Comparison of ENCODE assay signal across 8 cellular contexts in genomic region chr22:41697126-41697775, GRCh38. TPM values are rescaled to one million over a fixed set of nuclear protein-coding genes. Genes with fewer than 3 reads are reported as not detected.
A peak's percentile ranks its signal among the peaks of the same experiment; 100 is the strongest.
DNase-seq lines count a peak whose midpoint lies in the region; ATAC-seq, FAIRE-seq and TF ChIP-seq lines count a peak whose summit lies in the region.

No MANE protein-coding gene starts in this region.

- peak; percentile 89 to 92 for TF ChIP-seq RAD21 in H1 (IDR thresholded peaks at IDR 0.05 in 1 of 2, conservative IDR thresholded peaks at IDR 0.05 in 1 of 2; ENCODE audit: low read depth in 2 of 2, low read length in 2 of 2)

- H3K14ac ChIP-seq in H1 (ENCODE audit: insufficient read length), result no peak overlapping the region

- peak; percentile 90 for TF ChIP-seq CTCF in H1 (IDR thresholded peaks at IDR 0.05; ENCODE audit: control extremely low read depth in 1 of 3, insufficient read depth in 1 of 3, low read depth in 1 of 3, low read length in 3 of 3)

- no peak overlapping the region for H4K5ac ChIP-seq in H1 (ENCODE audit: insufficient read length, low read depth, low read length)

- peak overlapping the region; percentile 28; the same call in 1 of the 2 replicates for H2BK5ac ChIP-seq in H1 (ENCODE audit: low read depth, low read length)

- peak overlapping the region; percentile 71; the same call in 1 of the 2 replicates for H2AFZ ChIP-seq in H1 (ENCODE audit: low read length)

- H3K27ac ChIP-seq in H1 (ENCODE audit: low read depth, low read length) (no peak overlapping the region), mesodermal cell (ENCODE audit: low read depth, low read length, severe bottlenecking) (peak overlapping the region; percentile 78)

- 36% methylated on average over 12 of the region's 12 CpGs; no CpG with 5 or more reads in 1 of the 2 experiments for WGBS in H1 (ENCODE audit: extremely low coverage in 1 of 2, insufficient coverage in 1 of 2, insufficient read length in 1 of 2, insufficient replicate concordance in 2 of 2, low coverage in 1 of 2, low lambda C conversion rate in 2 of 2, missing lambda C conversion rate in 1 of 2), 2 experiments
- 29 to 32% methylated on average over 12 of the region's 12 CpGs for WGBS in mesodermal cell (ENCODE audit: insufficient coverage in 2 of 2), 2 experiments

- ATAC-seq in GM18519 (IDR thresholded peaks at IDR 0.05; ENCODE audit: low FRiP score, unreplicated experiment), result no peak

- H3K4me3 ChIP-seq in H1 (ENCODE audit: extremely low read depth in 1 of 4, insufficient read depth in 2 of 4, low read depth in 3 of 4, low read length in 4 of 4) (peak overlapping the region in 1 of 4 experiments; percentile 28; a peak in 1 of 8 replicates), mesodermal cell (ENCODE audit: extremely low read depth, insufficient read depth, low read length, poor library complexity, severe bottlenecking) (no peak overlapping the region)

- H3K23ac ChIP-seq in H1 (ENCODE audit: insufficient read length), result no peak overlapping the region

- H3K18ac ChIP-seq in H1 (ENCODE audit: extremely low read depth, low read length), result peak overlapping the region; percentile 71; the same call in 1 of the 2 replicates

- no peak overlapping the region for H2BK120ac ChIP-seq in H1 (replicated peaks; ENCODE audit: low read depth, low read length)

- no peak for TF ChIP-seq POLR2A in H1 (IDR thresholded peaks at IDR 0.05; ENCODE audit: control extremely low read depth in 1 of 2, low read depth in 2 of 2, low read length in 2 of 2)

- H4K8ac ChIP-seq in H1 (ENCODE audit: extremely low read depth, insufficient read depth, low read length), result no peak overlapping the region

- no peak overlapping the region for H3K9ac ChIP-seq in H1 (replicated peaks in 1 of 4; ENCODE audit: extremely low read depth in 1 of 4, low read depth in 3 of 4, low read length in 3 of 4)

- 0 out of 2 replicates have a peak, but pooled peaks cover 2% of the 10 kb centered on the region for H3K23me2 ChIP-seq in H1 (ENCODE audit: low read depth, low read length)

- no peaks in the 10 kb centered on the region for H3K79me2 ChIP-seq in H1 (ENCODE audit: control insufficient read depth in 1 of 2, insufficient read depth in 2 of 2, low read length in 2 of 2)

- H2AK5ac ChIP-seq in H1 (ENCODE audit: low read depth, low read length), result no peak overlapping the region

- DNase-seq in D341Med (ENCODE audit: low spot score) (peak; percentile 90), HUDEP-2 (lab: John Stamatoyannopoulos, UW; ENCODE audit: unreplicated experiment in 76 of 76) (peak in 73 of 76 experiments; percentile 7 to 97 (median 75)), H1 (ENCODE audit: low read depth in 1 of 2, low spot score in 2 of 2) (peak; percentile 90 to 100)
- DNase-seq in NK-92 treated with Interleukin-12 subunit alpha and Interleukin-12 subunit beta, amount 100 ng/mL, for 24 hours (lab: John Stamatoyannopoulos, UW), result peak; percentile 70
- DNase-seq in activated CD8-positive, alpha-beta memory T cell treated with anti-CD3 and anti-CD28 coated beads for 4 hours (ENCODE audit: low read depth in 2 of 2), result peak; percentile 85
- peak; percentile 76 for DNase-seq in stimulated activated CD8-positive, alpha-beta memory T cell treated with anti-CD3 and anti-CD28 coated beads, Interleukin-12 subunit alpha, Interleukin-12 subunit beta, amount 100 ng/mL, for 4 hours (ENCODE audit: low read depth)

- peak; percentile 84 for FAIRE-seq in H1 (lab: Jason Lieb, UNC)

- H3K36me3 ChIP-seq in H1 (ENCODE audit: control insufficient read depth in 2 of 4, insufficient read depth in 4 of 4, low read length in 3 of 4), result peaks cover 0 to 3% (median 0%) of the 10 kb centered on the region in 4 experiments; a peak in 1 of 8 replicates
- H3K36me3 ChIP-seq in mesodermal cell (ENCODE audit: control insufficient read depth, insufficient read depth, low read length), result peaks cover 5% of the 10 kb centered on the region

- POLR2A ChIA-PET in H1 (lab: Charles Lee; ENCODE audit: partially characterized antibody), result interaction anchor here (0.7 to 1.4 kb wide), 6 partner anchors 8 to 103 kb away, joined by 3 to 7 read pairs (median 4); partner anchors contain the start of genes CCDC134, SNU13 and XRCC6

- H4K91ac ChIP-seq in H1 (replicated peaks; ENCODE audit: insufficient read length, low read length), result peak overlapping the region; percentile 57

- H2BK12ac ChIP-seq in H1 (ENCODE audit: low read depth, low read length), result peak overlapping the region; percentile 7; the same call in 1 of the 2 replicates

- H3K4me2 ChIP-seq in H1 (ENCODE audit: insufficient read depth in 1 of 2, low read depth in 2 of 2, low read length in 2 of 2), result peak overlapping the region in 1 of 2 experiments; percentile 61; a peak in 3 of 4 replicates

- peaks cover 0 to 7% of the 10 kb centered on the region in 2 experiments; a peak in 1 of 4 replicates for H3K9me3 ChIP-seq in H1 (ENCODE audit: insufficient read depth in 2 of 2, low read depth in 1 of 2, low read length in 1 of 2)
- no peaks in the 10 kb centered on the region for H3K9me3 ChIP-seq in mesodermal cell (ENCODE audit: control insufficient read depth, low read length)

- H3K27me3 ChIP-seq in H1 (replicated peaks in 1 of 4; ENCODE audit: control insufficient read depth in 3 of 4, extremely low read depth in 1 of 4, insufficient read depth in 3 of 4, low read length in 3 of 4), result peaks cover 0 to 10% (median 6%) of the 10 kb centered on the region in 4 experiments; a peak in 6 of 7 replicates

- H3K56ac ChIP-seq in H1 (replicated peaks; ENCODE audit: insufficient read length, low read depth, low read length), result no peak overlapping the region

- CTCF ChIA-PET in H1 (lab: Charles Lee; ENCODE audit: partially characterized antibody), result interaction anchor here (0.6 to 3.9 kb wide), 77 partner anchors 10 to 1243 kb away, joined by 3 to 36 read pairs (median 5); partner anchors contain the start of genes CCDC134, CENPM, SNU13 and SREBF2

- TF ChIP-seq EP300 in H1 (IDR thresholded peaks at IDR 0.05; ENCODE audit: borderline replicate concordance in 1 of 2, low read depth in 2 of 2, low read length in 2 of 2), result no peak

- H2BK20ac ChIP-seq in H1 (ENCODE audit: low read length), result no peak overlapping the region

- H4K20me1 ChIP-seq in H1 (replicated peaks in 1 of 2; ENCODE audit: control insufficient read depth in 1 of 2, insufficient read depth in 2 of 2, low read length in 2 of 2), result peaks cover 0 to 2% of the 10 kb centered on the region in 2 experiments

- H3K4me1 ChIP-seq in H1 (replicated peaks in 1 of 4; ENCODE audit: control insufficient read depth in 3 of 4, insufficient read depth in 4 of 4, low read length in 3 of 4) (peaks cover 0 to 6% (median 4%) of the 10 kb centered on the region in 4 experiments; a peak in 5 of 7 replicates), mesodermal cell (ENCODE audit: control insufficient read depth, insufficient read depth, low read length, poor library complexity, severe bottlenecking) (peaks cover 12% of the 10 kb centered on the region)

- no peaks in the 10 kb centered on the region; the same call in 1 of the 2 replicates for H3K79me1 ChIP-seq in H1 (ENCODE audit: low read depth, low read length)

- H2BK15ac ChIP-seq in H1 (ENCODE audit: low read length), result peak overlapping the region; percentile 46; the same call in 1 of the 2 replicates

- H3K4ac ChIP-seq in H1 (replicated peaks; ENCODE audit: insufficient read length, low read depth, low read length), result peak overlapping the region; percentile 44

TF ChIP-seq in H1, 55 proteins besides CTCF, POLR2A, EP300 and RAD21 (continues in another document):
- TF ChIP-seq HDAC2 (IDR thresholded peaks at IDR 0.05; ENCODE audit: borderline replicate concordance in 1 of 2, low read depth in 2 of 2, low read length in 2 of 2), result no peak
- no peak for TF ChIP-seq POLR2AphosphoS5 (IDR thresholded peaks at IDR 0.05; ENCODE audit: low read depth, low read length)
- no peak for TF ChIP-seq USF2 (IDR thresholded peaks at IDR 0.05; ENCODE audit: low read length)
- TF ChIP-seq ASH2L (IDR thresholded peaks at IDR 0.05; ENCODE audit: low read length), result no peak

RNA-seq across cellular contexts. Expression of gene MEI1, which starts 2.1 kb away (rescaled TPM):
- 0.36 and 0.54 TPM in 2 replicates for total RNA-seq in H1 (2021; fragmentation: NEBNext Ultra II Directional; extraction: Animal tissue kit (Norgen Biotek cat#: 25700))
- polyA plus RNA-seq in H1 (2011; rRNA removed), result 0.27 and 0.38 TPM in 2 replicates
- polyA plus RNA-seq in H1 (2011; cell fraction: cytosol; rRNA removed), result 0.23 TPM
- polyA plus RNA-seq in H1 (2011; cell fraction: nucleus; rRNA removed), result 1.1 TPM
- 0.20 to 1.1 TPM (median 0.63 TPM) in 4 replicates for polyA plus RNA-seq in H1 (2012, experiment 1 of 2)
- 0.04 TPM for polyA plus RNA-seq in H1 (2012, experiment 2 of 2)
- 0.18 TPM for polyA plus RNA-seq in H1 (2013, experiment 1 of 2)
- polyA plus RNA-seq in H1 (2013, experiment 2 of 2), result 0.28 TPM
- 0.19 and 0.32 TPM in 2 replicates for polyA minus RNA-seq in H1 (2011; rRNA and poly(A)+ RNA removed)
- polyA minus RNA-seq in H1 (2011; cell fraction: cytosol; rRNA and poly(A)+ RNA removed), result not detected
- polyA minus RNA-seq in H1 (2011; cell fraction: nucleus; rRNA and poly(A)+ RNA removed), result 0.60 TPM
- not detected for polyA plus RNA-seq in mesodermal cell (2013, experiment 1 of 2)
- 0.51 TPM for polyA plus RNA-seq in mesodermal cell (2013, experiment 2 of 2)

RNA-seq across cellular contexts. Expression of gene SNU13, which starts 8.6 kb away (rescaled TPM):
- total RNA-seq in H1 (2021; fragmentation: NEBNext Ultra II Directional; extraction: Animal tissue kit (Norgen Biotek cat#: 25700)), result 214 and 241 TPM in 2 replicates
- polyA plus RNA-seq in H1 (2011; rRNA removed), result 227 and 281 TPM in 2 replicates
- 271 TPM for polyA plus RNA-seq in H1 (2011; cell fraction: cytosol; rRNA removed)
- 184 TPM for polyA plus RNA-seq in H1 (2011; cell fraction: nucleus; rRNA removed)
- polyA plus RNA-seq in H1 (2012, experiment 1 of 2), result 218 to 238 TPM (median 232 TPM) in 4 replicates
- polyA plus RNA-seq in H1 (2012, experiment 2 of 2), result 229 TPM
- 164 TPM for polyA plus RNA-seq in H1 (2013, experiment 1 of 2)
- 172 TPM for polyA plus RNA-seq in H1 (2013, experiment 2 of 2)
- 142 and 189 TPM in 2 replicates for polyA minus RNA-seq in H1 (2011; rRNA and poly(A)+ RNA removed)
- 93.0 TPM for polyA minus RNA-seq in H1 (2011; cell fraction: cytosol; rRNA and poly(A)+ RNA removed)
- 60.0 TPM for polyA minus RNA-seq in H1 (2011; cell fraction: nucleus; rRNA and poly(A)+ RNA removed)
- 172 TPM for polyA plus RNA-seq in mesodermal cell (2013, experiment 1 of 2)
- polyA plus RNA-seq in mesodermal cell (2013, experiment 2 of 2), result 133 TPM
